ENCODE assay signal across 15 cellular contexts in the genomic region with DNA sequence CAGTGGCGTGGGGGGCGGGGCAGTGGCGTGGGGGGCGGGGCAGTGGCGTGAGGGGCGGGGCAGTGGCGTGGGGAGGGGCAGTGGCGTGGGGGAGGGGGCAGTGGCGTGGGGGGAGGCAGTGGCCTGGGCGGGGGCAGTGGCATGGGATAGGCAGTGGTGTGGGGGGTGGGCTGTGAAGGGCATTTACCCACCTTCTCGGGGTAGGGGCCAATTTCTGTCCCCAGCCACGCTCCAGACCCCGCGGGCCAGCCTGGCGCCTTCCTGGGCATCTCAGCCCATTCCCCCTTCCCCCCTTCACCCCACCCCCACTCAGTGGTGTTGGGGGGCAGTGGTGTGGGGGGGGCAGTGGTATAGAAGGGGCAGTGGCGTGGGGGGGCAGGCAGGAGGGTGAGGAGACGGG.
"Had no signal": no experiment of that assay in that cellular context is flagged by ENCODE, and none has a peak within 500 bp of the region (broad histone marks: within the 10 kb centered on the region; RNA-seq: fewer than 3 reads in every experiment).

No MANE protein-coding gene starts in this region.

- ATAC-seq: activated T-cell treated with anti-CD3 and anti-CD28 coated beads, Interleukin-2, amount 50 U/mL, for 4 hours; foreskin keratinocyte; heart left ventricle; left lobe of liver; sciatic nerve had no signal

- H3K4me3 Mint-ChIP-seq: activated naive CD8-positive, alpha-beta T cell; activated T-cell treated with anti-CD3 and anti-CD28 coated beads, Interleukin-2, amount 50 U/mL, for 4 hours; memory B cell; nephron had no signal

- H3K27ac Mint-ChIP-seq: activated naive CD8-positive, alpha-beta T cell; memory B cell; nephron had no signal

- H3K27ac ChIP-seq: brain microvascular endothelial cell, foreskin keratinocyte had no signal

- H3K27me3 ChIP-seq: brain microvascular endothelial cell, foreskin keratinocyte, heart left ventricle had no signal

- H3K9me3 ChIP-seq: prostate gland had no signal

- H3K4me3 ChIP-seq: heart left ventricle, prostate gland had no signal

- DNase-seq: activated CD4-positive, alpha-beta T cell treated with anti-CD3 and anti-CD28 coated beads, Interleukin-2, amount 50 U/mL, for 4 hours; activated gamma-delta T cell; activated T-cell treated with anti-CD3 and anti-CD28 coated beads, Interleukin-2, amount 50 U/mL, for 4 hours; amygdala; brain microvascular endothelial cell; foreskin keratinocyte; heart left ventricle; stimulated activated naive CD4-positive, alpha-beta T cell treated with Interleukin-2 at 50 U/mL for 16 hours; T-helper 2 cell had no signal

- H3K27me3 Mint-ChIP-seq: activated naive CD8-positive, alpha-beta T cell; memory B cell had no signal

- H3K36me3 ChIP-seq: brain microvascular endothelial cell, heart left ventricle, prostate gland had no signal
